1 cellular context compared by ENCODE assay signal in genomic region chr19:13833330-13834265, GRCh38.
TF ChIP-seq lines count a peak whose summit lies in the region.

No MANE protein-coding gene starts in this region.

TF ChIP-seq in A549, 52 proteins besides CTCF, POLR2A, EP300 and RAD21 (continued from another document):
- TF ChIP-seq HMGXB4 (CRISPR knock-in tag; IDR thresholded peaks at IDR 0.05; ENCODE audit: borderline replicate concordance) (peak; percentile 89; the same call in 1 of the 2 replicates), FOSB (CRISPR knock-in tag; IDR thresholded peaks at IDR 0.05) (peak; percentile 98), FOSL2 (IDR thresholded peaks at IDR 0.05) (no peak), FOSL2 (CRISPR knock-in tag; IDR thresholded peaks at IDR 0.05) (peak; percentile 58; the same call in 1 of the 2 replicates), MYC (IDR thresholded peaks at IDR 0.05; ENCODE audit: borderline replicate concordance, low read length) (peak; percentile 38; the same call in 1 of the 2 replicates), EHMT2 (IDR thresholded peaks at IDR 0.05; ENCODE audit: low read depth) (no peak), MAX (IDR thresholded peaks at IDR 0.05) (peak; percentile 47), HES2 (IDR thresholded peaks at IDR 0.05) (no peak), TFCP2L1 (CRISPR knock-in tag; IDR thresholded peaks at IDR 0.05) (peak; percentile 99), FOXS1 (CRISPR knock-in tag; IDR thresholded peaks at IDR 0.05) (no peak), PHF8 (IDR thresholded peaks at IDR 0.05; ENCODE audit: borderline replicate concordance, low read depth) (no peak), JUN (IDR thresholded peaks at IDR 0.05) (peak; percentile 77 to 90; a peak in 4 of 5 replicates), RNF2 (IDR thresholded peaks at IDR 0.05; ENCODE audit: borderline replicate concordance, low read depth) (no peak), KDM1A (IDR thresholded peaks at IDR 0.05; ENCODE audit: low read depth) (no peak), POLR2AphosphoS2 (conservative IDR thresholded peaks at IDR 0.05; ENCODE audit: low read length) (peak; percentile 98), USF2 (IDR thresholded peaks at IDR 0.05) (no peak), SREBF2 (IDR thresholded peaks at IDR 0.05) (no peak), GATA3 (IDR thresholded peaks at IDR 0.05; ENCODE audit: borderline replicate concordance) (peak; percentile 56; the same call in 1 of the 2 replicates), MAFK (IDR thresholded peaks at IDR 0.05; ENCODE audit: partially characterized antibody) (no peak), HOXB5 (CRISPR knock-in tag; IDR thresholded peaks at IDR 0.05) (peak; percentile 78), EHF (CRISPR knock-in tag; IDR thresholded peaks at IDR 0.05) (peak; percentile 87), ZC3H11A (IDR thresholded peaks at IDR 0.05) (no peak), ZNF302 (CRISPR knock-in tag; IDR thresholded peaks at IDR 0.05) (no peak), CHD2 (IDR thresholded peaks at IDR 0.05; ENCODE audit: low read length, partially characterized antibody) (peak; percentile 37), CBX2 (IDR thresholded peaks at IDR 0.05; ENCODE audit: borderline replicate concordance, low read depth) (no peak), REST (IDR thresholded peaks at IDR 0.05) (peak; percentile 11; the same call in 1 of the 2 replicates), HOXA7 (CRISPR knock-in tag; IDR thresholded peaks at IDR 0.05) (peak; percentile 99), TP53 (CRISPR knock-in tag; IDR thresholded peaks at IDR 0.05) (peak; percentile 96), PBX3 (IDR thresholded peaks at IDR 0.05) (peak; percentile 94), CEBPB (IDR thresholded peaks at IDR 0.05) (peak in 1 of 2 experiments; percentile 79; a peak in 2 of 4 replicates)
TF ChIP-seq in A549: peak in this region for 19.
